In genomic region chr13:37868691-37869505, GRCh38 we compare ENCODE assay signal across 9 cellular contexts. TPM values are rescaled to one million over a fixed set of nuclear protein-coding genes. Genes with fewer than 3 reads are reported as not detected.
DNase-seq lines count a peak whose midpoint lies in the region; TF ChIP-seq lines count a peak whose summit lies in the region.
"Had no signal": no experiment of that assay in that cellular context is flagged by ENCODE, and none has a peak within 500 bp of the region (broad histone marks: within the 10 kb centered on the region; RNA-seq: fewer than 3 reads in every experiment).

No MANE protein-coding gene starts in this region.

- intact Hi-C loops in tibial artery (cut with DNase I; ENCODE audit: low total_unique reads) (no loop called here), lower leg skin (cut with DNase I; ENCODE audit: low total_unique reads) (no loop called here)

- no peaks in the 10 kb centered on the region for H3K9me3 ChIP-seq in tibial artery

- no peak for TF ChIP-seq POLR2A in lower leg skin (IDR thresholded peaks at IDR 0.05)

- H3K27me3 ChIP-seq in tibial artery, result no peaks in the 10 kb centered on the region

- peak overlapping the region; percentile 74 to 75 for H3K4me3 ChIP-seq in tibial artery
- H3K4me3 ChIP-seq in lower leg skin (ENCODE audit: low read depth, poor library complexity, severe bottlenecking), result no peak overlapping the region

- no peaks in the 10 kb centered on the region for H3K36me3 ChIP-seq in tibial artery

- H3K4me1 ChIP-seq in tibial artery, result peaks cover 0 to 20% (median 8%) of the 10 kb centered on the region in 4 donors

- WGBS in lower leg skin, 2 donors, result 18 to 27% methylated on average over 27 of the region's 27 CpGs

- DNase-seq in DMS 273 (lab: John Stamatoyannopoulos, UW; ENCODE audit: unreplicated experiment) (peak; percentile 1), DMS 273 treated with DMSO at 0.1 percent for 48 hours (lab: John Stamatoyannopoulos, UW) (no peak), ecto neural progenitor cell (ENCODE audit: low spot score) (peak; percentile 62), medulla oblongata (ENCODE audit: extremely low spot score) (peak; percentile 6), tibial artery (peak in 1 of 2 donors; percentile 51), lower leg skin (ENCODE audit: low spot score in 2 of 2) (no peak)
- DNase-seq in activated CD4-positive, alpha-beta T cell treated with anti-CD3 and anti-CD28 coated beads, Interleukin-2, amount 50 U/mL, for 1 hour, result no peak
- no peak for DNase-seq in activated CD4-positive, alpha-beta T cell treated with anti-CD3 and anti-CD28 coated beads, Interleukin-2, amount 50 U/mL, for 48 hours

- H3K27ac ChIP-seq in tibial artery, result peak overlapping the region; percentile 55 to 72
- H3K27ac ChIP-seq: 22Rv1 had no signal

- TF ChIP-seq CTCF in tibial artery (IDR thresholded peaks at IDR 0.05) (no peak), lower leg skin (IDR thresholded peaks at IDR 0.05) (no peak)

RNA-seq across cellular contexts. Expression of gene TRPC4, which starts 0.7 kb away (rescaled TPM):
- total RNA-seq in lower leg skin, result under 1 TPM in 1 of 4 donors, not detected in 3; 0.39 TPM

Comparison
In these comparisons a context has a peak if more than half of its experiments do, and no peak if none do; other contexts are left out.
1. DNase-seq: peak in DMS 273 (single experiment), ecto neural progenitor cell (single experiment) and medulla oblongata (single experiment); none in DMS 273 treated with DMSO at 0.1 percent for 48 hours (single experiment), lower leg skin (0 of 2), activated CD4-positive, alpha-beta T cell treated with anti-CD3 and anti-CD28 coated beads, Interleukin-2, amount 50 U/mL, for 1 hour (single experiment) and activated CD4-positive, alpha-beta T cell treated with anti-CD3 and anti-CD28 coated beads, Interleukin-2, amount 50 U/mL, for 48 hours (0 of 2).